22 cellular contexts compared by ENCODE assay signal in the genomic region with DNA sequence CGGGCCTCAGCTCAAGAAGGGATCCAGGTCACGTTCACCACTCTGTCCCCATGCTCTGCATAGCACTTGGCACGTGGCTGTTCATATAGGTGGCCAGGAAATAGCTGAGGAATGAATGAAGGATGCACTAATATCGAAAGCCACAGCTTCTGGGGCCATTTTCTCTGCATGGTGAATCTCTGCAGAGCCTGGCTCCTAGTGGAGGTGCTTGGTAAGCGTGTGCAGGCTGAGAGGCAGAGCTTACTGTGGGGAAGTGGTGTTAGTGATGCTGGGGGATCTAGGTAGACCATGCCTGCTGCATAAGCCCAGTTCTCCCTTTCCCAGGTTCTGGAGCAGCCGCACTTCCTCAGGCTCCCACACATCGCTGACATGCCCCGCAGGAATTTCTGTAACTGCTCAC. TPM values are rescaled to one million over a fixed set of nuclear protein-coding genes. Genes with fewer than 3 reads are reported as not detected.
A peak's percentile ranks its signal among the peaks of the same experiment; 100 is the strongest.
DNase-seq lines count a peak whose midpoint lies in the region; ATAC-seq and TF ChIP-seq lines count a peak whose summit lies in the region.
"Had no signal": no experiment of that assay in that cellular context is flagged by ENCODE, and none has a peak within 500 bp of the region (broad histone marks: within the 10 kb centered on the region; RNA-seq: fewer than 3 reads in every experiment).

No MANE protein-coding gene starts in this region.

- ATAC-seq in heart left ventricle, result no peak
- ATAC-seq in upper lobe of left lung (ENCODE audit: low FRiP score in 2 of 2), result no peak
- no peak for ATAC-seq in HG03159 (IDR thresholded peaks at IDR 0.05; ENCODE audit: unreplicated experiment)
- ATAC-seq: CD8-positive, alpha-beta T cell; naive thymus-derived CD4-positive, alpha-beta T cell had no signal

- H3K27me3 ChIP-seq in cardiac muscle cell, result no peaks in the 10 kb centered on the region
- H3K27me3 ChIP-seq in heart left ventricle, result no peaks in the 10 kb centered on the region
- H3K27me3 ChIP-seq in esophagus (ENCODE audit: control insufficient read depth in 1 of 2, insufficient read depth in 2 of 2, low read length in 2 of 2), result no peaks in the 10 kb centered on the region
- no peaks in the 10 kb centered on the region for H3K27me3 ChIP-seq in parathyroid adenoma (ENCODE audit: control insufficient read depth, insufficient read depth, low read length)
- no peaks in the 10 kb centered on the region for H3K27me3 ChIP-seq in upper lobe of left lung
- H3K27me3 ChIP-seq: testis had no signal

- H3K36me3 ChIP-seq in cardiac muscle cell (no peaks in the 10 kb centered on the region), heart left ventricle (peaks cover 0 to 26% (median 12%) of the 10 kb centered on the region in 9 donors), esophagus (ENCODE audit: control insufficient read depth in 2 of 2, insufficient read depth in 2 of 2, low read length in 1 of 2) (peaks cover 10 to 13% of the 10 kb centered on the region in 2 donors), parathyroid adenoma (ENCODE audit: control insufficient read depth, insufficient read depth, low read length) (no peaks in the 10 kb centered on the region), upper lobe of left lung (peaks cover 7 to 26% (median 17%) of the 10 kb centered on the region in 4 donors)

- H3K4me1 ChIP-seq in cardiac muscle cell (ENCODE audit: low read depth) (peaks cover 75% of the 10 kb centered on the region), heart left ventricle (peaks cover 20 to 92% (median 69%) of the 10 kb centered on the region in 12 donors), esophagus (ENCODE audit: control insufficient read depth in 2 of 2, insufficient read depth in 2 of 2, low read length in 1 of 2) (peaks cover 21 to 37% of the 10 kb centered on the region in 2 donors), parathyroid adenoma (peaks cover 61% of the 10 kb centered on the region), upper lobe of left lung (peaks cover 67 to 91% (median 77%) of the 10 kb centered on the region in 4 donors)

- peak overlapping the region; percentile 99 for H3K27ac ChIP-seq in cardiac muscle cell
- H3K27ac ChIP-seq in heart left ventricle, result peak overlapping the region in 2 of 12 donors; percentile 75 to 98
- peak overlapping the region; percentile 45 to 86 for H3K27ac ChIP-seq in esophagus (ENCODE audit: low read depth in 2 of 2, low read length in 1 of 2)
- peak overlapping the region; percentile 99 for H3K27ac ChIP-seq in parathyroid adenoma
- peak overlapping the region; percentile 44 to 94 (median 80) for H3K27ac ChIP-seq in upper lobe of left lung
- H3K27ac ChIP-seq: HL-60, PC-9 had no signal

- TF ChIP-seq CTCF in cardiac muscle cell (IDR thresholded peaks at IDR 0.05; ENCODE audit: low read depth, low read length), result peak; percentile 6
- no peak for TF ChIP-seq CTCF in heart left ventricle (IDR thresholded peaks at IDR 0.05)
- no peak for TF ChIP-seq CTCF in parathyroid adenoma (IDR thresholded peaks at IDR 0.05)
- no peak for TF ChIP-seq CTCF in upper lobe of left lung (IDR thresholded peaks at IDR 0.05)

- peaks cover 34% of the 10 kb centered on the region for H3K79me2 ChIP-seq in parathyroid adenoma

- TF ChIP-seq POLR2A in heart left ventricle (IDR thresholded peaks at IDR 0.05) (no peak), upper lobe of left lung (IDR thresholded peaks at IDR 0.05) (no peak)

- WGBS in heart left ventricle, 4 donors, result 90 to 94% (median 90%) methylated on average over 8 of the region's 8 CpGs
- 78 to 80% methylated on average over 8 of the region's 8 CpGs for WGBS in esophagus, 2 donors
- 82 to 94% methylated on average over 6 to 8 of the region's 8 CpGs for WGBS in upper lobe of left lung, 2 donors

- intact Hi-C loops in heart left ventricle (cut with DNase I), result no loop called here

- H3K9me3 ChIP-seq in cardiac muscle cell (ENCODE audit: low read depth), result no peaks in the 10 kb centered on the region
- H3K9me3 ChIP-seq in heart left ventricle, result no peaks in the 10 kb centered on the region
- H3K9me3 ChIP-seq in esophagus (ENCODE audit: control insufficient read depth in 2 of 2, insufficient read depth in 1 of 2, low read depth in 1 of 2, low read length in 1 of 2), result no peaks in the 10 kb centered on the region
- no peaks in the 10 kb centered on the region for H3K9me3 ChIP-seq in parathyroid adenoma (ENCODE audit: control insufficient read depth, low read length)
- H3K9me3 ChIP-seq in upper lobe of left lung, result no peaks in the 10 kb centered on the region
- H3K9me3 ChIP-seq: testis had no signal

- TF ChIP-seq EP300 in upper lobe of left lung (IDR thresholded peaks at IDR 0.05), result no peak

- no peak overlapping the region for H3K9ac ChIP-seq in parathyroid adenoma

- no peak overlapping the region for H3K4me2 ChIP-seq in parathyroid adenoma (ENCODE audit: low read length)
- H3K4me2 ChIP-seq: PC-9 had no signal

- no peak overlapping the region for H2AFZ ChIP-seq in parathyroid adenoma
- H2AFZ ChIP-seq: PC-9 had no signal

- DNase-seq in cardiac muscle cell (ENCODE audit: low read depth in 1 of 2, low spot score in 1 of 2) (no peak), heart left ventricle (no peak), upper lobe of left lung (no peak), putamen (ENCODE audit: low spot score) (no peak), kidney tubule cell (ENCODE audit: low spot score) (no peak)
- DNase-seq: activated CD4-positive, alpha-beta T cell treated with anti-CD3 and anti-CD28 coated beads, Interleukin-2, amount 10 ng/mL, durations not matched to agents 7 days and 5 days; activated naive CD4-positive, alpha-beta T cell treated with anti-CD3 and anti-CD28 coated beads for 36 hours; activated T-cell treated with anti-CD3 and anti-CD28 coated beads for 4 hours; CD8-positive, alpha-beta T cell; effector memory CD4-positive, alpha-beta T cell; KG1; naive thymus-derived CD4-positive, alpha-beta T cell; NCI-H1048; NCI-H2107; NCI-H526; PC-9; stimulated activated CD4-positive, alpha-beta T cell treated with anti-CD3 and anti-CD28 coated beads, Interleukin-2, amount 100 ng/mL, for 24 hours; testis had no signal

- no peak overlapping the region for H3K4me3 ChIP-seq in cardiac muscle cell
- H3K4me3 ChIP-seq in heart left ventricle, result no peak overlapping the region
- H3K4me3 ChIP-seq in esophagus (ENCODE audit: low read depth in 1 of 2, low read length in 2 of 2), result no peak overlapping the region
- H3K4me3 ChIP-seq in parathyroid adenoma (ENCODE audit: low read depth, low read length), result no peak overlapping the region
- H3K4me3 ChIP-seq in upper lobe of left lung, result no peak overlapping the region
- H3K4me3 ChIP-seq: PC-9, testis had no signal

RNA-seq across cellular contexts. Expression of gene CSRP1, which starts 8.3 kb away (rescaled TPM):
- total RNA-seq in cardiac muscle cell (135 and 174 TPM in 2 replicates), heart left ventricle (100 to 1,000 TPM in 2 of 9 donors, 10 to 100 TPM in 7; 35.8 to 325 (median 78.6) TPM), upper lobe of left lung (100 to 1,000 TPM; 200 to 495 (median 327) TPM)
- polyA plus RNA-seq in cardiac muscle cell (76.4 and 78.9 TPM in 2 replicates), heart left ventricle (10 to 100 TPM; 46.6 to 81.7 TPM), esophagus (100 to 1,000 TPM; 174 to 333 TPM)

RNA-seq across cellular contexts. Expression of gene PHLDA3, which starts 29.6 kb away (rescaled TPM):
- total RNA-seq in cardiac muscle cell, result 54.4 and 61.5 TPM in 2 replicates
- 57.3 and 69.1 TPM in 2 replicates for polyA plus RNA-seq in cardiac muscle cell
- total RNA-seq in heart left ventricle, result 10 to 100 TPM; 18.4 to 48.1 (median 33.4) TPM
- polyA plus RNA-seq in heart left ventricle, result 10 to 100 TPM; 15.2 to 22.9 TPM
- 10 to 100 TPM; 40.4 to 76.9 TPM for polyA plus RNA-seq in esophagus
- total RNA-seq in upper lobe of left lung, result 100 to 1,000 TPM in 3 of 6 donors, 10 to 100 TPM in 3; 45.1 to 211 (median 88.1) TPM

RNA-seq across cellular contexts. Expression of gene NAV1, which starts 40.3 kb away (rescaled TPM):
- total RNA-seq in cardiac muscle cell (113 and 151 TPM in 2 replicates), heart left ventricle (100 to 1,000 TPM in 1 of 9 donors, 10 to 100 TPM in 8; 58.0 to 107 (median 85.0) TPM), upper lobe of left lung (10 to 100 TPM; 15.2 to 41.0 (median 24.1) TPM)
- polyA plus RNA-seq in cardiac muscle cell (99.0 and 127 TPM in 2 replicates), heart left ventricle (10 to 100 TPM; 30.5 to 37.6 TPM), esophagus (1 to 10 TPM; 3.9 to 4.6 TPM)
